1 cellular context compared by ENCODE assay signal in the genomic region with DNA sequence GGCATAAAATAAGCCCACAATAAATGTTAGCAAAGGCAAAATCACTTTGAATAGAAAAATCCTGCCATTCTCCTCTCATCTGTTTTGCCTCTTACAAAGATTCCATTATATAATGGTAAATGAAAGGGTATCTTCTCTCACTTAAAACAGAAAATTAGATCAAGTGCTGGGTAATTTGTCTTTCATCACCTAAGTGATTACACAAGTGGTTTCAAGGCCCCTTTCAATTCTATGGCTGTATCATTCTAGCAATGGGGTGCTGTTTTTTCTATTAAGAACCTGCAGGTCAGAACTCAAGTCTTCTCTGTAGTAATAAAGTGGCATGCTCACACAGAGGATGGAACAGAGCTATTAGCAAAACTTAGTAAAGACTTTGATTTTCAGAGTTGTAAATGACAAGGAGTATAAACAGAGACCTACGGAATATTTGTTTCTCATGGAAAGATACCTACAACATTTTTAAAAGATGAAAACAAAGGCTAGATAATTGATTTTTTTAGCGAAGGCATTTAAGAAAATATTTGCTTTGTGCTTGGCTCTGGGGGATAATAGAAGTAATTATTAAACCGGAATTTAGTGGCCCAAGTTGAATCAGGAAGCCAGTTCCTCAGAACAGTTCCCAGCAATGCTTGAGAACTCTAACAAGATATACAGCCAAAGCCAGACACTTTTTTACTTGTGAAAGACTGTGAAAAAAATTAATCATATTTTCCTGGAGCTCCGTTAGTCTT.
TF ChIP-seq lines count a peak whose summit lies in the region.

No MANE protein-coding gene starts in this region.

TF ChIP-seq in HepG2, 621 proteins besides CTCF, POLR2A, EP300 and RAD21 (continued from another document and continues in another):
- no peak for TF ChIP-seq ZBTB2 (CRISPR knock-in tag; IDR thresholded peaks at IDR 0.05; ENCODE audit: low read depth)
- no peak for TF ChIP-seq ZNF20 (CRISPR knock-in tag; IDR thresholded peaks at IDR 0.05)
- no peak for TF ChIP-seq ZNF343 (CRISPR knock-in tag; IDR thresholded peaks at IDR 0.05)
- no peak for TF ChIP-seq ZNF660 (CRISPR knock-in tag; IDR thresholded peaks at IDR 0.05; ENCODE audit: borderline replicate concordance, low read depth)
- no peak for TF ChIP-seq DNMT3B (CRISPR knock-in tag; conservative IDR thresholded peaks at IDR 0.05)
- TF ChIP-seq XRCC5 (optimal IDR thresholded peaks at IDR 0.05; ENCODE audit: low read length) = no peak
- no peak for TF ChIP-seq ZNF367 (CRISPR knock-in tag; IDR thresholded peaks at IDR 0.05; ENCODE audit: borderline replicate concordance)
- TF ChIP-seq ZNF567 (CRISPR knock-in tag; IDR thresholded peaks at IDR 0.05; ENCODE audit: borderline replicate concordance) = no peak
- TF ChIP-seq ZC3H4 (CRISPR knock-in tag; IDR thresholded peaks at IDR 0.05; ENCODE audit: borderline replicate concordance) = no peak
- TF ChIP-seq ZFAT (CRISPR knock-in tag; conservative IDR thresholded peaks at IDR 0.05) = no peak
- no peak for TF ChIP-seq HNF4G (IDR thresholded peaks at IDR 0.05; ENCODE audit: borderline replicate concordance, low read depth, low read length)
- no peak for TF ChIP-seq HNF4G (CRISPR knock-in tag; IDR thresholded peaks at IDR 0.05; ENCODE audit: borderline replicate concordance, low read depth)
- TF ChIP-seq ETV5 (CRISPR knock-in tag; IDR thresholded peaks at IDR 0.05; ENCODE audit: borderline replicate concordance) = peak; percentile 71; the same call in 1 of the 2 replicates
- TF ChIP-seq ELF4 (CRISPR knock-in tag; IDR thresholded peaks at IDR 0.05; ENCODE audit: borderline replicate concordance) = no peak
- no peak for TF ChIP-seq PAWR (CRISPR knock-in tag; IDR thresholded peaks at IDR 0.05; ENCODE audit: borderline replicate concordance)
- TF ChIP-seq POLR2AphosphoS5 (IDR thresholded peaks at IDR 0.05; ENCODE audit: low read depth, low read length) = no peak
- TF ChIP-seq RNF2 (conservative IDR thresholded peaks at IDR 0.05; ENCODE audit: low read depth) = no peak
- TF ChIP-seq DNMT1 (CRISPR knock-in tag; IDR thresholded peaks at IDR 0.05) = no peak
- TF ChIP-seq NR2F1 (CRISPR knock-in tag; IDR thresholded peaks at IDR 0.05) = no peak
- no peak for TF ChIP-seq ATRX (CRISPR knock-in tag; IDR thresholded peaks at IDR 0.05; ENCODE audit: borderline replicate concordance)
- TF ChIP-seq, protein P1, sequence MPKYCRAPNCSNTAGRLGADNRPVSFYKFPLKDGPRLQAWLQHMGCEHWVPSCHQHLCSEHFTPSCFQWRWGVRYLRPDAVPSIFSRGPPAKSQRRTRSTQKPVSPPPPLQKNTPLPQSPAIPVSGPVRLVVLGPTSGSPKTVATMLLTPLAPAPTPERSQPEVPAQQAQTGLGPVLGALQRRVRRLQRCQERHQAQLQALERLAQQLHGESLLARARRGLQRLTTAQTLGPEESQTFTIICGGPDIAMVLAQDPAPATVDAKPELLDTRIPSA (CRISPR knock-in tag; IDR thresholded peaks at IDR 0.05; ENCODE audit: borderline replicate concordance) = no peak
- TF ChIP-seq SP5 (CRISPR knock-in tag; IDR thresholded peaks at IDR 0.05; ENCODE audit: borderline replicate concordance, low read depth) = no peak
- no peak for TF ChIP-seq SUZ12 (IDR thresholded peaks at IDR 0.05; ENCODE audit: low read depth, low read length)
- no peak for TF ChIP-seq ZNF546 (CRISPR knock-in tag; conservative IDR thresholded peaks at IDR 0.05)
- no peak for TF ChIP-seq PRPF4 (IDR thresholded peaks at IDR 0.05; ENCODE audit: low read depth, low read length, poor library complexity, severe bottlenecking)
- TF ChIP-seq HIVEP1 (CRISPR knock-in tag; IDR thresholded peaks at IDR 0.05) = no peak
- TF ChIP-seq ZNF678 (CRISPR knock-in tag; IDR thresholded peaks at IDR 0.05) = no peak
- no peak for TF ChIP-seq SNAPC5 (CRISPR knock-in tag; IDR thresholded peaks at IDR 0.05; ENCODE audit: borderline replicate concordance)
- TF ChIP-seq GABPB1 (CRISPR knock-in tag; IDR thresholded peaks at IDR 0.05) = no peak
- no peak for TF ChIP-seq MEIS2 (CRISPR knock-in tag; IDR thresholded peaks at IDR 0.05)
- TF ChIP-seq ZNF816 (CRISPR knock-in tag; IDR thresholded peaks at IDR 0.05; ENCODE audit: borderline replicate concordance) = no peak
- TF ChIP-seq ZNF790 (CRISPR knock-in tag; IDR thresholded peaks at IDR 0.05; ENCODE audit: borderline replicate concordance) = no peak
- TF ChIP-seq PTBP1 (IDR thresholded peaks at IDR 0.05; ENCODE audit: low read depth, low read length, poor library complexity, severe bottlenecking) = no peak
- no peak for TF ChIP-seq GATAD1 (CRISPR knock-in tag; IDR thresholded peaks at IDR 0.05)
- TF ChIP-seq, protein P2, sequence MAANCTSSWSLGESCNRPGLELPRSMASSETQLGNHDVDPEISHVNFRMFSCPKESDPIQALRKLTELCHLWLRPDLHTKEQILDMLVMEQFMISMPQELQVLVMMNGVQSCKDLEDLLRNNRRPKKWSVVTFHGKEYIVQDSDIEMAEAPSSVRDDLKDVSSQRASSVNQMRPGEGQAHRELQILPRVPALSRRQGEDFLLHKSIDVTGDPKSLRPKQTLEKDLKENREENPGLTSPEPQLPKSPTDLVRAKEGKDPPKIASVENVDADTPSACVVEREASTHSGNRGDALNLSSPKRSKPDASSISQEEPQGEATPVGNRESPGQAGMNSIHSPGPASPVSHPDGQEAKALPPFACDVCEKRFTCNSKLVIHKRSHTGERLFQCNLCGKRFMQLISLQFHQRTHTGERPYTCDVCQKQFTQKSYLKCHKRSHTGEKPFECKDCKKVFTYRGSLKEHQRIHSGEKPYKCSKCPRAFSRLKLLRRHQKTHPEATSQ (CRISPR knock-in tag; IDR thresholded peaks at IDR 0.05; ENCODE audit: borderline replicate concordance) = no peak
- TF ChIP-seq ZSCAN22 (CRISPR knock-in tag; IDR thresholded peaks at IDR 0.05) = no peak
- no peak for TF ChIP-seq MEF2D (CRISPR knock-in tag; IDR thresholded peaks at IDR 0.05)
- TF ChIP-seq ZNF746 (CRISPR knock-in tag; IDR thresholded peaks at IDR 0.05) = no peak
- TF ChIP-seq FUBP1 (CRISPR knock-in tag; IDR thresholded peaks at IDR 0.05; ENCODE audit: borderline replicate concordance) = no peak
- TF ChIP-seq, protein P3, sequence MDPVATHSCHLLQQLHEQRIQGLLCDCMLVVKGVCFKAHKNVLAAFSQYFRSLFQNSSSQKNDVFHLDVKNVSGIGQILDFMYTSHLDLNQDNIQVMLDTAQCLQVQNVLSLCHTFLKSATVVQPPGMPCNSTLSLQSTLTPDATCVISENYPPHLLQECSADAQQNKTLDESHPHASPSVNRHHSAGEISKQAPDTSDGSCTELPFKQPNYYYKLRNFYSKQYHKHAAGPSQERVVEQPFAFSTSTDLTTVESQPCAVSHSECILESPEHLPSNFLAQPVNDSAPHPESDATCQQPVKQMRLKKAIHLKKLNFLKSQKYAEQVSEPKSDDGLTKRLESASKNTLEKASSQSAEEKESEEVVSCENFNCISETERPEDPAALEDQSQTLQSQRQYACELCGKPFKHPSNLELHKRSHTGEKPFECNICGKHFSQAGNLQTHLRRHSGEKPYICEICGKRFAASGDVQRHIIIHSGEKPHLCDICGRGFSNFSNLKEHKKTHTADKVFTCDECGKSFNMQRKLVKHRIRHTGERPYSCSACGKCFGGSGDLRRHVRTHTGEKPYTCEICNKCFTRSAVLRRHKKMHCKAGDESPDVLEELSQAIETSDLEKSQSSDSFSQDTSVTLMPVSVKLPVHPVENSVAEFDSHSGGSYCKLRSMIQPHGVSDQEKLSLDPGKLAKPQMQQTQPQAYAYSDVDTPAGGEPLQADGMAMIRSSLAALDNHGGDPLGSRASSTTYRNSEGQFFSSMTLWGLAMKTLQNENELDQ (CRISPR knock-in tag; IDR thresholded peaks at IDR 0.05; ENCODE audit: borderline replicate concordance) = no peak
- no peak for TF ChIP-seq ZNF260 (CRISPR knock-in tag; IDR thresholded peaks at IDR 0.05; ENCODE audit: borderline replicate concordance, low read depth)
- TF ChIP-seq ZNF17 (CRISPR knock-in tag; IDR thresholded peaks at IDR 0.05) = no peak
- TF ChIP-seq HOXA9 (CRISPR knock-in tag; IDR thresholded peaks at IDR 0.05; ENCODE audit: borderline replicate concordance) = no peak
- TF ChIP-seq SNAI1 (CRISPR knock-in tag; IDR thresholded peaks at IDR 0.05; ENCODE audit: borderline replicate concordance) = no peak
- no peak for TF ChIP-seq NFKBIZ (CRISPR knock-in tag; IDR thresholded peaks at IDR 0.05)
- TF ChIP-seq ZNF605 (CRISPR knock-in tag; IDR thresholded peaks at IDR 0.05) = no peak
- no peak for TF ChIP-seq HNRNPL (IDR thresholded peaks at IDR 0.05; ENCODE audit: low read depth, low read length)
- 0 out of 2 replicates have a peak, but pooled peaks have one; percentile 23 for TF ChIP-seq SAP130 (CRISPR knock-in tag; IDR thresholded peaks at IDR 0.05; ENCODE audit: low read depth)
- TF ChIP-seq YEATS4 (CRISPR knock-in tag; IDR thresholded peaks at IDR 0.05; ENCODE audit: borderline replicate concordance) = no peak
- TF ChIP-seq ZNF501 (CRISPR knock-in tag; IDR thresholded peaks at IDR 0.05) = no peak
- no peak for TF ChIP-seq NBN (conservative IDR thresholded peaks at IDR 0.05)
- TF ChIP-seq NCOA2 (CRISPR knock-in tag; IDR thresholded peaks at IDR 0.05) = peak; percentile 90
- TF ChIP-seq, protein P4, sequence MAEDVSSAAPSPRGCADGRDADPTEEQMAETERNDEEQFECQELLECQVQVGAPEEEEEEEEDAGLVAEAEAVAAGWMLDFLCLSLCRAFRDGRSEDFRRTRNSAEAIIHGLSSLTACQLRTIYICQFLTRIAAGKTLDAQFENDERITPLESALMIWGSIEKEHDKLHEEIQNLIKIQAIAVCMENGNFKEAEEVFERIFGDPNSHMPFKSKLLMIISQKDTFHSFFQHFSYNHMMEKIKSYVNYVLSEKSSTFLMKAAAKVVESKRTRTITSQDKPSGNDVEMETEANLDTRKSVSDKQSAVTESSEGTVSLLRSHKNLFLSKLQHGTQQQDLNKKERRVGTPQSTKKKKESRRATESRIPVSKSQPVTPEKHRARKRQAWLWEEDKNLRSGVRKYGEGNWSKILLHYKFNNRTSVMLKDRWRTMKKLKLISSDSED (CRISPR knock-in tag; IDR thresholded peaks at IDR 0.05) = no peak
- TF ChIP-seq ZNF7 (CRISPR knock-in tag; IDR thresholded peaks at IDR 0.05) = no peak
- TF ChIP-seq HOXD1 (CRISPR knock-in tag; IDR thresholded peaks at IDR 0.05) = no peak
- no peak for TF ChIP-seq ZNF205 (CRISPR knock-in tag; IDR thresholded peaks at IDR 0.05)
- no peak for TF ChIP-seq PRMT3 (CRISPR knock-in tag; IDR thresholded peaks at IDR 0.05; ENCODE audit: borderline replicate concordance, low read depth)
- TF ChIP-seq BCLAF1 (IDR thresholded peaks at IDR 0.05) = no peak
- no peak for TF ChIP-seq HES4 (CRISPR knock-in tag; IDR thresholded peaks at IDR 0.05; ENCODE audit: borderline replicate concordance)
- TF ChIP-seq ZFP41 (CRISPR knock-in tag; IDR thresholded peaks at IDR 0.05; ENCODE audit: borderline replicate concordance) = no peak
- peak; percentile 68 for TF ChIP-seq GATAD2A (CRISPR knock-in tag; IDR thresholded peaks at IDR 0.05)
- TF ChIP-seq ARID2 (CRISPR knock-in tag; IDR thresholded peaks at IDR 0.05; ENCODE audit: borderline replicate concordance) = no peak
- TF ChIP-seq RARG (CRISPR knock-in tag; IDR thresholded peaks at IDR 0.05; ENCODE audit: low read depth) = no peak
- 0 out of 2 replicates have a peak, but pooled peaks have one; percentile 10 for TF ChIP-seq ZNF652 (CRISPR knock-in tag; IDR thresholded peaks at IDR 0.05; ENCODE audit: borderline replicate concordance, low read depth)
- TF ChIP-seq MXI1 (IDR thresholded peaks at IDR 0.05; ENCODE audit: borderline replicate concordance, low read depth, low read length) = no peak
- TF ChIP-seq ZNF713 (CRISPR knock-in tag; IDR thresholded peaks at IDR 0.05) = no peak
